In genomic region chr12:54189198-54189539, GRCh38 we compare ENCODE assay signal across 1 cellular context.
TF ChIP-seq lines count a peak whose summit lies in the region.

No MANE protein-coding gene starts in this region.

TF ChIP-seq in HCT116, 20 proteins besides CTCF, POLR2A, EP300 and RAD21 (continued from another document):
- TF ChIP-seq REST (IDR thresholded peaks at IDR 0.05; ENCODE audit: low read depth), result no peak
